Comparison of ENCODE assay signal across 2 cellular contexts in genomic region chr1:8563944-8564537, GRCh38.
TF ChIP-seq lines count a peak whose summit lies in the region.

No MANE protein-coding gene starts in this region.

TF ChIP-seq in SK-N-SH, 30 proteins besides CTCF, POLR2A, EP300 and RAD21 (continued from another document):
- TF ChIP-seq ZBTB33 (IDR thresholded peaks at IDR 0.05; ENCODE audit: borderline replicate concordance, low read depth) (no peak), REST (IDR thresholded peaks at IDR 0.05; ENCODE audit: low read depth, low read length) (no peak), MEF2A (IDR thresholded peaks at IDR 0.05; ENCODE audit: borderline replicate concordance, low read depth) (no peak)
- TF ChIP-seq, protein P1, sequence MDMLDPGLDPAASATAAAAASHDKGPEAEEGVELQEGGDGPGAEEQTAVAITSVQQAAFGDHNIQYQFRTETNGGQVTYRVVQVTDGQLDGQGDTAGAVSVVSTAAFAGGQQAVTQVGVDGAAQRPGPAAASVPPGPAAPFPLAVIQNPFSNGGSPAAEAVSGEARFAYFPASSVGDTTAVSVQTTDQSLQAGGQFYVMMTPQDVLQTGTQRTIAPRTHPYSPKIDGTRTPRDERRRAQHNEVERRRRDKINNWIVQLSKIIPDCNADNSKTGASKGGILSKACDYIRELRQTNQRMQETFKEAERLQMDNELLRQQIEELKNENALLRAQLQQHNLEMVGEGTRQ (IDR thresholded peaks at IDR 0.05; ENCODE audit: borderline replicate concordance, low read depth, low read length): no peak
TF ChIP-seq in SK-N-SH: peak in this region for 0.

TF ChIP-seq in SK-N-SH treated with all-trans-retinoic acid at 6 μM for 48 hours, 23 proteins besides CTCF, POLR2A, EP300 and RAD21 (continued from another document):
- no peak for TF ChIP-seq CSRNP3 (CRISPR knock-in tag; IDR thresholded peaks at IDR 0.05)
